Comparison of ENCODE assay signal across 1 cellular context in the genomic region with DNA sequence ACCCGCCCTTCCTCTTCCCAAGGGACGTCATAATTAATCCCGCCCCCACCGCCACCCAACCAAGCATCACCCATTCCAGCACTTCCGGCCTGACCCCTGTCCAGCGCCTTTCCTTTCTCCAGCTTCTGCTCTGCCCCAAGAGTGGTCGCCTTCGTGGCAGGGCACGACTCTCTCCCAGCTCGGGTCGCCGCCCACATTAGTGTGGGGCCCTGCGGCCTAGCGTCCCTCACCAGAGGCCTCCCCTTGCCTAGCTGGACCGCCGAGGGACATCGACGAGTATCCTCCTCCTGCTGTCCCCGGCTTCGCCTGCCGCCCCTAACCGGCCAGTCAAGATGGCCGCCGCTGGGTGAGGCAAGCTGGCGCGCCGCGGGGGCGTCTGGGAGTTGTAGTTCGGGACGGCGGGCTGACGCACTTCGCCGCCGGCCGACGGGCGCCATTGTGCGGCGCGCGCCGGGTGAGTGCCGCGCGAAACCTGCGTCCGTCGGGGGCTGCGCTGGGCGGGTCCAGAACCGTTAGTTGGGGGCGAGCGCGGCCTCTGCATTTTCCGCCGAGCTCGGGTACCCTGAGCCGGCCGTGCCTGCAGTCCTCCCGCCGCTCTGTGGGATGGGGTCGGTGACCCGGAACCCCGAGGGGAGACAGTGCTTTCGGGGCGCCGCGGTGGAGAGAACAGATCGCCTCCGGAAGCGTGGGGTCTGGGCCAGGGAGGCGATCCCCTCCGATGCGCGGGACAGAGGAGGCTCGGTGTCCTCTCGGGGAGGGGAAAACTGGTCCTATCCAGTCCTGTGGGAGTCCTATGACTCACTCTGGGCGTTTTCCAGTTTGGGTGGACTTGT.
TF ChIP-seq lines count a peak whose summit lies in the region.

A gene (plus strand): TSS at position 73 of the 833 bp plus-strand sequence. CDS start 905 bp downstream, outside the sequence.

TF ChIP-seq in HepG2, 621 proteins besides CTCF, POLR2A, EP300 and RAD21 (continued from another document):
- TF ChIP-seq, protein P1, sequence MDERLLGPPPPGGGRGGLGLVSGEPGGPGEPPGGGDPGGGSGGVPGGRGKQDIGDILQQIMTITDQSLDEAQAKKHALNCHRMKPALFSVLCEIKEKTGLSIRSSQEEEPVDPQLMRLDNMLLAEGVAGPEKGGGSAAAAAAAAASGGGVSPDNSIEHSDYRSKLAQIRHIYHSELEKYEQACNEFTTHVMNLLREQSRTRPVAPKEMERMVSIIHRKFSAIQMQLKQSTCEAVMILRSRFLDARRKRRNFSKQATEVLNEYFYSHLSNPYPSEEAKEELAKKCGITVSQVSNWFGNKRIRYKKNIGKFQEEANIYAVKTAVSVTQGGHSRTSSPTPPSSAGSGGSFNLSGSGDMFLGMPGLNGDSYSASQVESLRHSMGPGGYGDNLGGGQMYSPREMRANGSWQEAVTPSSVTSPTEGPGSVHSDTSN (CRISPR knock-in tag; IDR thresholded peaks at IDR 0.05), result no peak
- TF ChIP-seq SETDB1 (CRISPR knock-in tag; IDR thresholded peaks at IDR 0.05; ENCODE audit: borderline replicate concordance) (0 out of 2 replicates have a peak, but pooled peaks have one; percentile 43), MYC (CRISPR knock-in tag; IDR thresholded peaks at IDR 0.05; ENCODE audit: borderline replicate concordance) (peak; percentile 89), ZNF256 (CRISPR knock-in tag; conservative IDR thresholded peaks at IDR 0.05) (peak; percentile 77; the same call in 1 of the 2 replicates), MEIS1 (CRISPR knock-in tag; IDR thresholded peaks at IDR 0.05; ENCODE audit: borderline replicate concordance) (peak; percentile 13; the same call in 1 of the 2 replicates), PCBP1 (IDR thresholded peaks at IDR 0.05; ENCODE audit: borderline replicate concordance, low read depth, low read length) (0 out of 2 replicates have a peak, but pooled peaks have one; percentile 80), PAX8 (CRISPR knock-in tag; IDR thresholded peaks at IDR 0.05; ENCODE audit: borderline replicate concordance) (no peak; the same call in 1 of the 2 replicates), ZNF607 (CRISPR knock-in tag; IDR thresholded peaks at IDR 0.05; ENCODE audit: borderline replicate concordance) (peak; percentile 90), ZFY (CRISPR knock-in tag; IDR thresholded peaks at IDR 0.05) (peak; percentile 69)
- TF ChIP-seq, protein P2, sequence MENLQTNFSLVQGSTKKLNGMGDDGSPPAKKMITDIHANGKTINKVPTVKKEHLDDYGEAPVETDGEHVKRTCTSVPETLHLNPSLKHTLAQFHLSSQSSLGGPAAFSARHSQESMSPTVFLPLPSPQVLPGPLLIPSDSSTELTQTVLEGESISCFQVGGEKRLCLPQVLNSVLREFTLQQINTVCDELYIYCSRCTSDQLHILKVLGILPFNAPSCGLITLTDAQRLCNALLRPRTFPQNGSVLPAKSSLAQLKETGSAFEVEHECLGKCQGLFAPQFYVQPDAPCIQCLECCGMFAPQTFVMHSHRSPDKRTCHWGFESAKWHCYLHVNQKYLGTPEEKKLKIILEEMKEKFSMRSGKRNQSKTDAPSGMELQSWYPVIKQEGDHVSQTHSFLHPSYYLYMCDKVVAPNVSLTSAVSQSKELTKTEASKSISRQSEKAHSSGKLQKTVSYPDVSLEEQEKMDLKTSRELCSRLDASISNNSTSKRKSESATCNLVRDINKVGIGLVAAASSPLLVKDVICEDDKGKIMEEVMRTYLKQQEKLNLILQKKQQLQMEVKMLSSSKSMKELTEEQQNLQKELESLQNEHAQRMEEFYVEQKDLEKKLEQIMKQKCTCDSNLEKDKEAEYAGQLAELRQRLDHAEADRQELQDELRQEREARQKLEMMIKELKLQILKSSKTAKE (CRISPR knock-in tag; IDR thresholded peaks at IDR 0.05; ENCODE audit: borderline replicate concordance), result peak; percentile 69; the same call in 1 of the 2 replicates
- TF ChIP-seq, protein P3, sequence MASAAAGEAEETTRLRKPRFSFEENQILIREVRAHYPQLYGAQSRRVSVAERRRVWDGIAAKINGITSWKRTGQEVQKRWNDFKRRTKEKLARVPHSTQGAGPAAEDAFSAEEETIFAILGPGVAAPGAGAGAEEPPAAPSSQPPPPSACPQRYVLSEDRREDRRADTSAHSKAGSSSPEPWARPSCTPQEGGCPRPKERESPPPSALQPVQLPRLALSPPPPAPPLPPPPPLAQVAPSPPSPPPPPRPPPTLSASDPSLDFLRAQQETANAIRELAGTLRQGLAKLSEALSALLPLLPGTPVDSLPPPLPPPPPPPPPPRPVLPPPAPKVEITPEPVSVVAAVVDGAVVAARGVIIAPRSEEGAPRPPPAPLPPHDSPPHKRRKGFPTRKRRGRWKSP (CRISPR knock-in tag; IDR thresholded peaks at IDR 0.05), result peak; percentile 61; the same call in 1 of the 2 replicates
